ENCODE assay signal across 1 cellular context in genomic region chr12:108099085-108099484, GRCh38.
TF ChIP-seq lines count a peak whose summit lies in the region.

No MANE protein-coding gene starts in this region.

TF ChIP-seq in HepG2, 621 proteins besides CTCF, POLR2A, EP300 and RAD21:
- TF ChIP-seq DMTF1 (CRISPR knock-in tag; IDR thresholded peaks at IDR 0.05) (no peak), ZNF7 (CRISPR knock-in tag; IDR thresholded peaks at IDR 0.05) (no peak), NAIF1 (CRISPR knock-in tag; IDR thresholded peaks at IDR 0.05; ENCODE audit: borderline replicate concordance) (no peak), CREBL2 (CRISPR knock-in tag; IDR thresholded peaks at IDR 0.05; ENCODE audit: borderline replicate concordance) (no peak), ZNF691 (CRISPR knock-in tag; IDR thresholded peaks at IDR 0.05; ENCODE audit: borderline replicate concordance, low read depth) (no peak), ZNF235 (CRISPR knock-in tag; IDR thresholded peaks at IDR 0.05; ENCODE audit: borderline replicate concordance) (no peak), MAFK (conservative IDR thresholded peaks at IDR 0.05 in 1 of 2, IDR thresholded peaks at IDR 0.05 in 1 of 2; ENCODE audit: low read length in 2 of 2) (no peak), WIZ (CRISPR knock-in tag; IDR thresholded peaks at IDR 0.05) (no peak), ZNF839 (CRISPR knock-in tag; IDR thresholded peaks at IDR 0.05; ENCODE audit: borderline replicate concordance) (no peak), ISX (CRISPR knock-in tag; conservative IDR thresholded peaks at IDR 0.05) (no peak), ZBTB25 (CRISPR knock-in tag; IDR thresholded peaks at IDR 0.05) (no peak), STAG1 (CRISPR knock-in tag; IDR thresholded peaks at IDR 0.05) (no peak), KLF11 (CRISPR knock-in tag; IDR thresholded peaks at IDR 0.05) (no peak), ZNF441 (CRISPR knock-in tag; IDR thresholded peaks at IDR 0.05; ENCODE audit: borderline replicate concordance) (no peak), ZNF615 (CRISPR knock-in tag; IDR thresholded peaks at IDR 0.05; ENCODE audit: borderline replicate concordance) (no peak)
